18 cellular contexts compared by ENCODE assay signal in the genomic region with DNA sequence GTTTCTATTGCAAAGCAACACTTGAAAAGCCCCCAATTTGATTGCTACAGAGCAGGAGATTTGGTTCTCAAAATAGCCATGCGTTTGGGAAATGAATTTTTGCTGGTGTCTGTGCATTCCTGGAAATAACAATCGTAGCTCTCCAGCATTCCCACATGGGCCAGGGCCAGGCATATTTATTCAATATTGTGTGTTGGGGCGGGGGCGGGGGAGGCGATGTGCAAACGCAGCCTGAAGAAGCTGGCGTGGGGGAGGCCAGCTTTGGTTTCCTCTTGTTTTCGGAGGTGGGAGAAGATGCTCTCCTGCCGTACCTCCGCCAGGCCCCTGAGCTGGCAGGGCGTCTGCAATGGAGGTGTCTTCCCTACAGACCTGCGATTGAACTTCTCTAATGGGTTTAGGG. TPM values are rescaled to one million over a fixed set of nuclear protein-coding genes. Genes with fewer than 3 reads are reported as not detected.
"Had no signal": no experiment of that assay in that cellular context is flagged by ENCODE, and none has a peak within 500 bp of the region (broad histone marks: within the 10 kb centered on the region; RNA-seq: fewer than 3 reads in every experiment).

No MANE protein-coding gene starts in this region.

- H3K4me1 ChIP-seq: pancreas had no signal

- H3K27ac ChIP-seq: pancreas had no signal

- H3K9me3 ChIP-seq: pancreas had no signal

- H3K4me1 Mint-ChIP-seq: memory B cell; stimulated activated memory B cell treated with anti-CD40 and anti-IgM and Interleukin-4, amounts not matched to agents 10 μg/mL and 1 μg/mL and 100 μg/mL, for 72 hours had no signal

- H3K4me3 Mint-ChIP-seq: activated CD4-positive, alpha-beta T cell treated with anti-CD3 and anti-CD28 coated beads, Interleukin-2, amount 10 ng/mL, durations not matched to agents 7 days and 5 days; brain; dendritic cell treated with granulocyte-macrophage colony-stimulating factor and Interleukin-4, amounts not matched to agents 40 ng/mL and 50 ng/mL, for 4 days; memory B cell; neural crest cell; stimulated activated memory B cell treated with anti-CD40 and anti-IgM and Interleukin-4, amounts not matched to agents 10 μg/mL and 1 μg/mL and 100 μg/mL, for 72 hours; T-helper 1 cell treated with Interleukin-12 subunit alpha and Interleukin-12 subunit beta and Interleukin-4 antibody, amounts not matched to agents 30 μg/mL and 1 μg/mL, for 36 hours; WTC11 had no signal

- DNase-seq: activated CD4-positive, alpha-beta T cell treated with anti-CD3 and anti-CD28 coated beads, Interleukin-2, amount 10 ng/mL, durations not matched to agents 7 days and 5 days; activated T-cell treated with anti-CD3 and anti-CD28 coated beads, Interleukin-2, amount 50 U/mL, for 1 hour; amygdala; erythroblast; left colon; pancreas had no signal

- H3K4me3 ChIP-seq: pancreas, smooth muscle cell had no signal

- H3K27me3 ChIP-seq: pancreas had no signal

- ATAC-seq: activated naive CD4-positive, alpha-beta T cell treated with anti-CD3 and anti-CD28 coated beads, Interleukin-2, amount 50 U/mL, for 72 hours; left colon; SK-N-SH treated with all-trans-retinoic acid at 6 μM for 48 hours; stimulated activated memory B cell treated with anti-CD40 and anti-IgM and Interleukin-4, amounts not matched to agents 10 μg/mL and 1 μg/mL and 100 μg/mL, for 72 hours; WTC11 had no signal

- H3K36me3 ChIP-seq: pancreas had no signal

- H3K36me3 Mint-ChIP-seq: activated naive CD4-positive, alpha-beta T cell treated with anti-CD3 and anti-CD28 coated beads, Interleukin-2, amount 50 U/mL, for 72 hours; brain; memory B cell; stimulated activated memory B cell treated with anti-CD40 and anti-IgM and Interleukin-4, amounts not matched to agents 10 μg/mL and 1 μg/mL and 100 μg/mL, for 72 hours; WTC11 had no signal

- H3K9me3 Mint-ChIP-seq: activated CD4-positive, alpha-beta T cell treated with anti-CD3 and anti-CD28 coated beads, Interleukin-2, amount 10 ng/mL, durations not matched to agents 7 days and 5 days; activated naive CD4-positive, alpha-beta T cell treated with anti-CD3 and anti-CD28 coated beads, Interleukin-2, amount 50 U/mL, for 72 hours; brain; dendritic cell treated with granulocyte-macrophage colony-stimulating factor and Interleukin-4, amounts not matched to agents 40 ng/mL and 50 ng/mL, for 4 days; memory B cell; stimulated activated memory B cell treated with anti-CD40 and anti-IgM and Interleukin-4, amounts not matched to agents 10 μg/mL and 1 μg/mL and 100 μg/mL, for 72 hours; T-helper 1 cell treated with Interleukin-12 subunit alpha and Interleukin-12 subunit beta and Interleukin-4 antibody, amounts not matched to agents 30 μg/mL and 1 μg/mL, for 36 hours; WTC11 had no signal

- H3K27me3 Mint-ChIP-seq: activated CD4-positive, alpha-beta T cell treated with anti-CD3 and anti-CD28 coated beads, Interleukin-2, amount 10 ng/mL, durations not matched to agents 7 days and 5 days had no signal

- H3K27ac Mint-ChIP-seq: activated CD4-positive, alpha-beta T cell treated with anti-CD3 and anti-CD28 coated beads, Interleukin-2, amount 10 ng/mL, durations not matched to agents 7 days and 5 days; activated naive CD4-positive, alpha-beta T cell treated with anti-CD3 and anti-CD28 coated beads, Interleukin-2, amount 50 U/mL, for 72 hours; dendritic cell treated with granulocyte-macrophage colony-stimulating factor and Interleukin-4, amounts not matched to agents 40 ng/mL and 50 ng/mL, for 4 days; memory B cell; stimulated activated memory B cell treated with anti-CD40 and anti-IgM and Interleukin-4, amounts not matched to agents 10 μg/mL and 1 μg/mL and 100 μg/mL, for 72 hours; T-helper 1 cell treated with Interleukin-12 subunit alpha and Interleukin-12 subunit beta and Interleukin-4 antibody, amounts not matched to agents 30 μg/mL and 1 μg/mL, for 36 hours; WTC11 had no signal

RNA-seq across cellular contexts. Expression of a gene that starts 56.7 kb away (rescaled TPM):
- total RNA-seq: activated CD4-positive, alpha-beta T cell treated with anti-CD3 and anti-CD28 coated beads, Interleukin-2, amount 10 ng/mL, durations not matched to agents 7 days and 5 days; activated naive CD4-positive, alpha-beta T cell treated with anti-CD3 and anti-CD28 coated beads, Interleukin-2, amount 50 U/mL, for 72 hours; left colon; neural crest cell; smooth muscle cell; subcutaneous adipose tissue; urinary bladder had no signal
